In the genomic region with DNA sequence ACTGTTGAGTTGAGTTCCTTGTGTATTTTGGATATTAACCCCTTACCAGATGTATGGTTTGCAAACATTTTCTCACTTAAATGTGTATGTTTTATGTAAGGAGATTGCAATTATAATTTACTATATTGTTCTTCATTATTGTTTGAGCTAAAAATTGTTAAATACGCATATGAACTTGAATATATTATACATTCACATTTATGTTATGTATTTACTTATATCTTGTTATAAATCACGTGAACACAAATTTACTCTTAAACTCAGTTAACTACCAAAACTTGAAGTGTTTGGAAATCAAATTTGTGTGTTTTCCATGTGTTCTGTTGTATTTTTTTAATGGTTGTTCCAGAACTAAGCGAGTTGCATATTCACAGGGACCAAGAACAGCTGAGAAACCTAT, we compare ENCODE assay signal across 24 cellular contexts.
"Had no signal": no experiment of that assay in that cellular context is flagged by ENCODE, and none has a peak within 500 bp of the region (broad histone marks: within the 10 kb centered on the region; RNA-seq: fewer than 3 reads in every experiment).

No MANE protein-coding gene starts in this region.

- H3K4me1 ChIP-seq: foreskin keratinocyte, left lung, lower lobe of right lung had no signal

- H3K27ac ChIP-seq: coronary artery, dorsolateral prefrontal cortex, esophagus muscularis mucosa, foreskin keratinocyte, gastroesophageal sphincter, heart left ventricle, hepatocyte, left lung, lower lobe of right lung had no signal

- DNase-seq: dermis blood vessel endothelial cell; dorsolateral prefrontal cortex; effector CD4-positive, alpha-beta T cell; effector memory CD4-positive, alpha-beta T cell; foreskin keratinocyte; heart left ventricle; hypothalamus; immature natural killer cell; islet precursor cell; left cardiac atrium; left lung; left ventricle myocardium superior; lower lobe of right lung; mesenchymal stem cell; mucosa of descending colon; naive B cell had no signal

- H3K4me3 ChIP-seq: coronary artery, dorsolateral prefrontal cortex, esophagus muscularis mucosa, gastroesophageal sphincter, heart left ventricle, hepatocyte, left lung, lower lobe of right lung, mucosa of descending colon had no signal

- H2AFZ ChIP-seq: hepatocyte had no signal

- H3K4me3 Mint-ChIP-seq: immature natural killer cell, mesothelial cell of epicardium had no signal

- H3K9me3 ChIP-seq: esophagus muscularis mucosa, gastroesophageal sphincter, heart left ventricle, left lung, lower lobe of right lung, mucosa of descending colon had no signal

- FAIRE-seq: colon, endothelial cell of umbilical vein, frontal cortex had no signal

- H3K27ac Mint-ChIP-seq: immature natural killer cell, mesothelial cell of epicardium had no signal

- H3K4me2 ChIP-seq: hepatocyte had no signal

- H3K27me3 ChIP-seq: dorsolateral prefrontal cortex, esophagus muscularis mucosa, foreskin keratinocyte, gastroesophageal sphincter, heart left ventricle, hepatocyte, left lung had no signal

- ATAC-seq: foreskin keratinocyte, gastroesophageal sphincter, heart left ventricle, left cardiac atrium, left lung, left ventricle myocardium superior, lower lobe of right lung, mucosa of descending colon had no signal

- H3K27me3 Mint-ChIP-seq: naive B cell had no signal

- H3K9me3 Mint-ChIP-seq: immature natural killer cell, naive B cell had no signal
